In the genomic region with DNA sequence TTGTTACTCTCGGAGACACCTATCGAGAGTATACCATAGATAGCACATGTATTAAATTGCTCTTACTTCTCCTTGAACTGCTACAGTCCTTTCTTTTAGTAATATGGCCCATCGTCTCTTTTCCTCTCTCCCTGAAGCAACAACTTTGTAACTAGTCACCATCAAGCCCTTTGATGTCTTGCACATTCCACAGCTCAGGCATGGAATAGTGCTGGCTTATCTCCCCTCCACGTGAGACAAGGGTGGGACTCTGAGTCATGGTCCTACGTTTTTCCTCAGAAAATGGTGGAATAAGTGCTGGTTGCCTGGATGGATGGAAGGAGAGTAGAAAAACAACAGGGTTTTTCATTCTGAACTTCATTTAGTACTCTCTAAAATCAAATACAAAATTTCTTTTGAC, we compare ENCODE assay signal across 20 cellular contexts.
"Had no signal": no experiment of that assay in that cellular context is flagged by ENCODE, and none has a peak within 500 bp of the region (broad histone marks: within the 10 kb centered on the region; RNA-seq: fewer than 3 reads in every experiment).

No MANE protein-coding gene starts in this region.

- H3K27me3 ChIP-seq: brain microvascular endothelial cell, sigmoid colon, transverse colon, uterus had no signal

- DNase-seq: activated CD4-positive, alpha-beta T cell treated with anti-CD3 and anti-CD28 coated beads for 4 hours; activated CD4-positive, alpha-beta T cell treated with anti-CD3 and anti-CD28 coated beads, Interleukin-2, amount 50 U/mL, for 48 hours; activated CD4-positive, CD25-positive, alpha-beta regulatory T cell; activated effector memory CD4-positive, alpha-beta T cell treated with anti-CD3 and anti-CD28 coated beads, Interleukin-2, amount 50 U/mL, for 16 hours; activated naive CD4-positive, alpha-beta T cell treated with anti-CD3 and anti-CD28 coated beads, Interleukin-2, amount 10 ng/mL, durations not matched to agents 7 days and 5 days; activated T-cell treated with anti-CD3 and anti-CD28 coated beads, Interleukin-2, amount 50 U/mL, for 72 hours; brain microvascular endothelial cell; caudate nucleus; effector CD8-positive, alpha-beta T cell; foreskin melanocyte; left cardiac atrium; nephron progenitor cell; sigmoid colon; stimulated activated CD4-positive, alpha-beta T cell treated with anti-CD3 and anti-CD28 coated beads, Interleukin-15, amount 100 ng/mL, for 24 hours; stimulated activated CD8-positive, alpha-beta memory T cell treated with anti-CD3 and anti-CD28 coated beads, Interleukin-4, amount 100 ng/mL, for 48 hours; stimulated activated naive B cell treated with anti-CD40 and anti-IgM and Interleukin-4, amounts not matched to agents 10 μg/mL and 1 μg/mL and 100 μg/mL, for 72 hours; T1000; transverse colon; uterus had no signal

- H3K4me3 ChIP-seq: sigmoid colon, smooth muscle cell, transverse colon, uterus had no signal

- H3K9me3 ChIP-seq: sigmoid colon, transverse colon, uterus had no signal

- ATAC-seq: activated T-cell treated with anti-CD3 and anti-CD28 coated beads, Interleukin-2, amount 50 U/mL, for 72 hours; left cardiac atrium had no signal

- H3K27ac ChIP-seq: brain microvascular endothelial cell, sigmoid colon, transverse colon had no signal

- H3K4me1 ChIP-seq: sigmoid colon, transverse colon, uterus had no signal

- H3K36me3 ChIP-seq: brain microvascular endothelial cell, sigmoid colon, transverse colon, uterus had no signal

- H3K4me2 ChIP-seq: smooth muscle cell had no signal
